ENCODE assay signal across 10 cellular contexts in the genomic region with DNA sequence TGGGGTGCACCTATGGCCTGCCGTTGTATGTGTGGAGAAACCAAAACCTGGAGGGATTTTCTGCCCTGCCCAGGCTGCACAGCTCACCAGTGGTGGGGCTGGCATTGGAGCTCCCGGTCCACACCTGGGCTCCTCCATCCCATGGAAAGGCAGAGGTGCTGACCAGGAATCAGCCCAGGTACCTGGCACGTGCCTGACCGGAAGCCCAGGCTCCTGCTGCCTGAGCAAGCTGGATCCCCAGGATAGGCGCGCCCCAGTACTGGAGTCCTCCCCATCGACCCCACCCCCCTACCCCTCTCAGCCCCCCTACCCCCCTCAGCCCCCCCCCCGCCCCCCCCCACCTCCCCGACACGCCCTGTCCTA. TPM values are rescaled to one million over a fixed set of nuclear protein-coding genes. Genes with fewer than 3 reads are reported as not detected.
DNase-seq lines count a peak whose midpoint lies in the region; ATAC-seq and TF ChIP-seq lines count a peak whose summit lies in the region.
"Had no signal": no experiment of that assay in that cellular context is flagged by ENCODE, and none has a peak within 500 bp of the region (broad histone marks: within the 10 kb centered on the region; RNA-seq: fewer than 3 reads in every experiment).

No MANE protein-coding gene starts in this region.

- DNase-seq in IMR-90 (no peak), omental fat pad (ENCODE audit: low spot score) (no peak), NCI-H1694 treated with DMSO at 0.1 percent for 48 hours (lab: John Stamatoyannopoulos, UW) (no peak), NCI-H1930 (lab: John Stamatoyannopoulos, UW) (no peak), MG63 (no peak)
- DNase-seq in effector memory CD4-positive, alpha-beta T cell, result no peak
- DNase-seq: cortex of kidney had no signal

- H2BK120ac ChIP-seq in IMR-90 (ENCODE audit: low read depth, low read length), result no peak overlapping the region

- no peak overlapping the region for H3K18ac ChIP-seq in IMR-90 (ENCODE audit: low read depth, low read length)

- H3K79me1 ChIP-seq in IMR-90 (ENCODE audit: low read depth in 1 of 2, low read length in 2 of 2), result no peaks in the 10 kb centered on the region

- CTCF ChIA-PET in IMR-90 (lab: Yijun Ruan, JAX), result interaction anchor here (0.6 to 2.4 kb wide), 6 partner anchors 11 to 269 kb away, joined by 3 to 12 read pairs (median 4); a partner anchor contains a TSS

- H3K4me2 ChIP-seq in BLaER1 treated with 17β-estradiol and CSF1 and Interleukin-3, amounts not matched to agents 10 nM and 100 nM, result peak overlapping the region; percentile 73 to 98 (median 90)
- H3K4me2 ChIP-seq in IMR-90 (ENCODE audit: low read depth, low read length), result peak overlapping the region; percentile 93; the same call in 1 of the 2 replicates

- POLR2A ChIA-PET in IMR-90 (lab: Charles Lee; ENCODE audit: unreplicated experiment), result no interaction called here

- peak overlapping the region; percentile 79; the same call in 1 of the 2 replicates for H3K14ac ChIP-seq in IMR-90 (replicated peaks; ENCODE audit: low read depth, low read length)

- no peak for TF ChIP-seq RAD21 in IMR-90 (IDR thresholded peaks at IDR 0.05; ENCODE audit: low read length)

- dilution Hi-C loops in IMR-90 (cut with HindIII; ENCODE audit: low sequenced_read_pairs, unreplicated experiment), result no loop called here

- H3K23ac ChIP-seq in IMR-90 (ENCODE audit: low read depth, low read length), result no peak overlapping the region; the same call in 1 of the 2 replicates

- H4K91ac ChIP-seq in IMR-90 (ENCODE audit: insufficient read depth, low read depth, low read length), result 0 out of 2 replicates have a peak overlapping the region, but pooled peaks have one; percentile 85

- intact Hi-C loops in IMR-90 (cut with micrococcal nuclease), result loop anchor here (1.0 to 5.0 kb wide), 4 partner anchors 40 to 412 kb away; a partner anchor contains a TSS

- H3K27ac ChIP-seq in BLaER1 treated with 17β-estradiol and CSF1 and Interleukin-3, amounts not matched to agents 10 nM and 100 nM, result peak overlapping the region in 3 of 11 experiments; percentile 31 to 46 (median 35); a peak in 3 of 22 replicates
- no peak overlapping the region; the same call in 1 of the 2 replicates for H3K27ac ChIP-seq in IMR-90 (ENCODE audit: insufficient read depth, low read length)
- no peak overlapping the region for H3K27ac ChIP-seq in effector memory CD4-positive, alpha-beta T cell (ENCODE audit: insufficient read depth, low read length, poor library complexity, severe bottlenecking)

- ATAC-seq in IMR-90 (ENCODE audit: low read depth), result no peak
- ATAC-seq in omental fat pad (ENCODE audit: low FRiP score), result peak; percentile 30
- ATAC-seq in HG02970 (IDR thresholded peaks at IDR 0.05; ENCODE audit: low FRiP score, unreplicated experiment), result no peak

- no TSS peak for BruUV-seq in IMR-90 (replicated peaks; lab: Mats Ljungman, UMichigan)

- H3K9me3 ChIP-seq in BLaER1 treated with 17β-estradiol and CSF1 and Interleukin-3, amounts not matched to agents 10 nM and 100 nM (replicated peaks in 1 of 11), result peaks cover 5 to 10% (median 7%) of the 10 kb centered on the region in 11 experiments; a peak in 21 of 22 replicates
- H3K9me3 ChIP-seq in IMR-90 (ENCODE audit: control insufficient read depth, insufficient read depth, low read length) (no peaks in the 10 kb centered on the region), MG63 (no peaks in the 10 kb centered on the region)
- no peaks in the 10 kb centered on the region for H3K9me3 ChIP-seq in effector memory CD4-positive, alpha-beta T cell (ENCODE audit: control insufficient read depth, low read length)

- H2AK5ac ChIP-seq in IMR-90 (ENCODE audit: low read depth, low read length), result peak overlapping the region; percentile 85; the same call in 1 of the 2 replicates

- H4K8ac ChIP-seq in IMR-90 (ENCODE audit: low read depth in 2 of 2, low read length in 2 of 2), result peak overlapping the region; percentile 82 to 89; a peak in 3 of 4 replicates

- H2AFZ ChIP-seq in IMR-90 (replicated peaks; ENCODE audit: low read length, poor library complexity), result peak overlapping the region; percentile 99

- in situ Hi-C loops in IMR-90 (cut with MboI; ENCODE audit: low sequenced_read_pairs), result loop anchor here (10.0 kb wide), 1 partner anchor 408 kb away; no protein-coding TSS in a partner anchor

- no peak overlapping the region for H2AK9ac ChIP-seq in IMR-90 (replicated peaks; ENCODE audit: low read depth, low read length, poor library complexity)

- no peaks in the 10 kb centered on the region for H3K27me3 ChIP-seq in BLaER1 treated with 17β-estradiol and CSF1 and Interleukin-3, amounts not matched to agents 10 nM and 100 nM
- H3K27me3 ChIP-seq in IMR-90 (ENCODE audit: control insufficient read depth, insufficient read depth, low read length) (no peaks in the 10 kb centered on the region), MG63 (no peaks in the 10 kb centered on the region)
- H3K27me3 ChIP-seq in effector memory CD4-positive, alpha-beta T cell (replicated peaks; ENCODE audit: control insufficient read depth, insufficient read depth, low read length, poor library complexity, severe bottlenecking), result no peaks in the 10 kb centered on the region

- H4K20me1 ChIP-seq in BLaER1 treated with 17β-estradiol and CSF1 and Interleukin-3, amounts not matched to agents 10 nM and 100 nM, result no peaks in the 10 kb centered on the region
- H4K20me1 ChIP-seq in IMR-90 (ENCODE audit: insufficient read depth, low read length), result no peaks in the 10 kb centered on the region

- peak overlapping the region; percentile 15; the same call in 1 of the 3 replicates for H2BK15ac ChIP-seq in IMR-90 (ENCODE audit: low read depth, low read length)

- TF ChIP-seq POLR2A in IMR-90 (IDR thresholded peaks at IDR 0.05; ENCODE audit: low read depth, low read length), result no peak

- peaks cover 0 to 13% (median 11%) of the 10 kb centered on the region in 10 experiments; a peak in 14 of 20 replicates for H3K4me1 ChIP-seq in BLaER1 treated with 17β-estradiol and CSF1 and Interleukin-3, amounts not matched to agents 10 nM and 100 nM
- H3K4me1 ChIP-seq in IMR-90 (ENCODE audit: control insufficient read depth, insufficient read depth, low read length), result peaks cover 5% of the 10 kb centered on the region
- peaks cover 8% of the 10 kb centered on the region for H3K4me1 ChIP-seq in effector memory CD4-positive, alpha-beta T cell (ENCODE audit: control insufficient read depth, insufficient read depth, low read length, poor library complexity, severe bottlenecking)

- 61% methylated on average over 2 of the region's 10 CpGs; no CpG with 5 or more reads in 1 of the 2 experiments for WGBS in IMR-90 (ENCODE audit: extremely low coverage in 2 of 2, insufficient read length in 1 of 2), 2 experiments

- H3K9me1 ChIP-seq in IMR-90 (ENCODE audit: insufficient read depth, low read length), result 0 out of 2 replicates have a peak, but pooled peaks cover 6% of the 10 kb centered on the region

- TF ChIP-seq CTCF in IMR-90 (conservative IDR thresholded peaks at IDR 0.05; ENCODE audit: low read depth, low read length) (no peak), omental fat pad (IDR thresholded peaks at IDR 0.05) (no peak)

- no peak overlapping the region for H3K56ac ChIP-seq in IMR-90 (ENCODE audit: extremely low read depth, insufficient read depth, low read length)

- no peak overlapping the region; the same call in 1 of the 2 replicates for H2BK20ac ChIP-seq in IMR-90 (ENCODE audit: low read depth, low read length)

- no peaks in the 10 kb centered on the region for H3K36me3 ChIP-seq in BLaER1 treated with 17β-estradiol and CSF1 and Interleukin-3, amounts not matched to agents 10 nM and 100 nM
- no peaks in the 10 kb centered on the region for H3K36me3 ChIP-seq in IMR-90 (ENCODE audit: control insufficient read depth, insufficient read depth, low read length)
- no peaks in the 10 kb centered on the region for H3K36me3 ChIP-seq in effector memory CD4-positive, alpha-beta T cell (ENCODE audit: control insufficient read depth, insufficient read depth, low read length)
- no peaks in the 10 kb centered on the region for H3K36me3 ChIP-seq in MG63

- H2BK5ac ChIP-seq in IMR-90 (ENCODE audit: low read depth, low read length, poor library complexity, severe bottlenecking), result no peak overlapping the region

- H3K4me3 ChIP-seq in BLaER1 treated with 17β-estradiol and CSF1 and Interleukin-3, amounts not matched to agents 10 nM and 100 nM, result peak overlapping the region; percentile 44 to 70 (median 53); a peak in 17 of 20 replicates
- 0 out of 2 replicates have a peak overlapping the region, but pooled peaks have one; percentile 39 for H3K4me3 ChIP-seq in IMR-90 (ENCODE audit: insufficient read depth, low read depth, low read length)
- peak overlapping the region; percentile 64 for H3K4me3 ChIP-seq in effector memory CD4-positive, alpha-beta T cell (ENCODE audit: insufficient read depth, low read depth, low read length, poor library complexity, severe bottlenecking)
- no peak overlapping the region for H3K4me3 ChIP-seq in MG63

- H4K5ac ChIP-seq in IMR-90 (ENCODE audit: low read depth, low read length), result no peak overlapping the region

- no peak overlapping the region; the same call in 1 of the 2 replicates for H3K4ac ChIP-seq in IMR-90 (ENCODE audit: low read depth, low read length)

- H3K9ac ChIP-seq in BLaER1 treated with 17β-estradiol and CSF1 and Interleukin-3, amounts not matched to agents 10 nM and 100 nM, result peak overlapping the region; percentile 40 to 78 (median 55); a peak in 19 of 22 replicates
- H3K9ac ChIP-seq in IMR-90 (ENCODE audit: low read depth, low read length), result 0 out of 2 replicates have a peak overlapping the region, but pooled peaks have one; percentile 36

TF ChIP-seq in IMR-90, 13 proteins besides CTCF, POLR2A, EP300 and RAD21 (continues in another document):
- TF ChIP-seq MAFK (IDR thresholded peaks at IDR 0.05; ENCODE audit: low read depth, low read length), result no peak

RNA-seq across cellular contexts. Expression of a gene that starts 39.9 kb away (rescaled TPM):
- total RNA-seq in IMR-90 (2012; rRNA removed) (101 and 129 TPM in 2 replicates), omental fat pad (10 to 100 TPM; 15.6 to 80.7 (median 31.3) TPM)
- polyA plus RNA-seq in IMR-90 (2012; rRNA removed), result 589 and 652 TPM in 2 replicates
- polyA plus RNA-seq in IMR-90 (2012; cell fraction: cytosol; rRNA removed), result 380 and 646 TPM in 2 replicates
- polyA plus RNA-seq in IMR-90 (2012; cell fraction: nucleus; rRNA removed; ENCODE audit: low replicate concordance), result 226 and 344 TPM in 2 replicates
- total RNA-seq in MG63 (2014; rRNA removed; shearing (Covaris generic); ENCODE audit: low replicate concordance), result 65.7 and 74.6 TPM in 2 replicates

RNA-seq across cellular contexts. Expression of a gene that starts 50.9 kb away (rescaled TPM):
- total RNA-seq in IMR-90 (2012; rRNA removed) (not detected in 2 replicates), omental fat pad (under 1 TPM in 1 of 4 donors, not detected in 3; 0.60 TPM)
- 0.02 and 0.03 TPM in 2 replicates for polyA plus RNA-seq in IMR-90 (2012; rRNA removed)
- 0.01 and 0.10 TPM in 2 replicates for polyA plus RNA-seq in IMR-90 (2012; cell fraction: cytosol; rRNA removed)
- 0.06 and 0.17 TPM in 2 replicates for polyA plus RNA-seq in IMR-90 (2012; cell fraction: nucleus; rRNA removed; ENCODE audit: low replicate concordance)
- total RNA-seq in MG63 (2014; rRNA removed; shearing (Covaris generic); ENCODE audit: low replicate concordance), result not detected in 2 replicates
- total RNA-seq: SK-MEL-5 had no signal

RNA-seq across cellular contexts. Expression of a gene that starts 52.0 kb away (rescaled TPM):
- 8.1 and 8.4 TPM in 2 replicates for total RNA-seq in IMR-90 (2012; rRNA removed)
- 25.6 and 28.9 TPM in 2 replicates for polyA plus RNA-seq in IMR-90 (2012; rRNA removed)
- 27.3 and 43.9 TPM in 2 replicates for polyA plus RNA-seq in IMR-90 (2012; cell fraction: cytosol; rRNA removed)
- polyA plus RNA-seq in IMR-90 (2012; cell fraction: nucleus; rRNA removed; ENCODE audit: low replicate concordance), result 16.8 and 47.4 TPM in 2 replicates
- 10 to 100 TPM; 11.8 to 23.8 (median 17.2) TPM for total RNA-seq in omental fat pad
- 2.4 and 12.0 TPM in 2 replicates for total RNA-seq in MG63 (2014; rRNA removed; shearing (Covaris generic); ENCODE audit: low replicate concordance)
